ENCODE assay signal across 3 cellular contexts in the genomic region with DNA sequence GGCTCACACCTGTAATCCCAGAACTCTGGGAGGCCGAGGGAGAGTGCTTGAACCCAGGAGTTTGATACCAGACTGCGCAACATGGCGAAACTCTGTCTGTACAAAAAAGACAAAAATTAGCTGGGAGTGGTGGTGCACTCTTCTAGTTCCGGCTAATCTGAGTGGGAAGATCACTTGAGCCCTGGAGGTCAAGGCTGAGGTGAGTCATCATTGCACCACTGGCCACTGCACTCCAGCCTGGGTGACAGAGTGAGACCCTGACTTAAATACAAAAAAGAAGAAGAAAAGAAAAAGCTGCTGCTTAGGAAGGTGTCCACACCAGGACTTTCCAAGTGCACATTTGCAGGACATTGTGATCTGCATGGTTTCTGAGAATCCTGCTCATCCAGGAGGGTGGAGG.
TF ChIP-seq lines count a peak whose summit lies in the region.

No MANE protein-coding gene starts in this region.

TF ChIP-seq in HepG2, 621 proteins besides CTCF, POLR2A, EP300 and RAD21 (continues in another document):
- TF ChIP-seq GLI4 (CRISPR knock-in tag; IDR thresholded peaks at IDR 0.05; ENCODE audit: borderline replicate concordance) (no peak), CHD2 (IDR thresholded peaks at IDR 0.05; ENCODE audit: low read depth, low read length) (no peak), CENPX (CRISPR knock-in tag; IDR thresholded peaks at IDR 0.05) (no peak), JUND (CRISPR knock-in tag; IDR thresholded peaks at IDR 0.05) (0 out of 2 replicates have a peak, but pooled peaks have one; percentile 33), FOSL2 (CRISPR knock-in tag; IDR thresholded peaks at IDR 0.05) (peak; percentile 86), ZNF143 (CRISPR knock-in tag; IDR thresholded peaks at IDR 0.05) (no peak), MIER2 (CRISPR knock-in tag; IDR thresholded peaks at IDR 0.05) (no peak), MAZ (IDR thresholded peaks at IDR 0.05; ENCODE audit: borderline replicate concordance, low read depth, low read length) (no peak), MAZ (CRISPR knock-in tag; IDR thresholded peaks at IDR 0.05; ENCODE audit: low read depth) (no peak)
- TF ChIP-seq, protein P1, sequence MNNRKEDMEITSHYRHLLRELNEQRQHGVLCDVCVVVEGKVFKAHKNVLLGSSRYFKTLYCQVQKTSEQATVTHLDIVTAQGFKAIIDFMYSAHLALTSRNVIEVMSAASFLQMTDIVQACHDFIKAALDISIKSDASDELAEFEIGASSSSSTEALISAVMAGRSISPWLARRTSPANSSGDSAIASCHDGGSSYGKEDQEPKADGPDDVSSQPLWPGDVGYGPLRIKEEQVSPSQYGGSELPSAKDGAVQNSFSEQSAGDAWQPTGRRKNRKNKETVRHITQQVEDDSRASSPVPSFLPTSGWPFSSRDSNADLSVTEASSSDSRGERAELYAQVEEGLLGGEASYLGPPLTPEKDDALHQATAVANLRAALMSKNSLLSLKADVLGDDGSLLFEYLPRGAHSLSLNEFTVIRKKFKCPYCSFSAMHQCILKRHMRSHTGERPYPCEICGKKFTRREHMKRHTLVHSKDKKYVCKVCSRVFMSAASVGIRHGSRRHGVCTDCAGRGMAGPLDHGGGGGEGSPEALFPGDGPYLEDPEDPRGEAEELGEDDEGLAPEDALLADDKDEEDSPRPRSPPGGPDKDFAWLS (CRISPR knock-in tag; IDR thresholded peaks at IDR 0.05; ENCODE audit: borderline replicate concordance) = no peak
- TF ChIP-seq, protein P2, sequence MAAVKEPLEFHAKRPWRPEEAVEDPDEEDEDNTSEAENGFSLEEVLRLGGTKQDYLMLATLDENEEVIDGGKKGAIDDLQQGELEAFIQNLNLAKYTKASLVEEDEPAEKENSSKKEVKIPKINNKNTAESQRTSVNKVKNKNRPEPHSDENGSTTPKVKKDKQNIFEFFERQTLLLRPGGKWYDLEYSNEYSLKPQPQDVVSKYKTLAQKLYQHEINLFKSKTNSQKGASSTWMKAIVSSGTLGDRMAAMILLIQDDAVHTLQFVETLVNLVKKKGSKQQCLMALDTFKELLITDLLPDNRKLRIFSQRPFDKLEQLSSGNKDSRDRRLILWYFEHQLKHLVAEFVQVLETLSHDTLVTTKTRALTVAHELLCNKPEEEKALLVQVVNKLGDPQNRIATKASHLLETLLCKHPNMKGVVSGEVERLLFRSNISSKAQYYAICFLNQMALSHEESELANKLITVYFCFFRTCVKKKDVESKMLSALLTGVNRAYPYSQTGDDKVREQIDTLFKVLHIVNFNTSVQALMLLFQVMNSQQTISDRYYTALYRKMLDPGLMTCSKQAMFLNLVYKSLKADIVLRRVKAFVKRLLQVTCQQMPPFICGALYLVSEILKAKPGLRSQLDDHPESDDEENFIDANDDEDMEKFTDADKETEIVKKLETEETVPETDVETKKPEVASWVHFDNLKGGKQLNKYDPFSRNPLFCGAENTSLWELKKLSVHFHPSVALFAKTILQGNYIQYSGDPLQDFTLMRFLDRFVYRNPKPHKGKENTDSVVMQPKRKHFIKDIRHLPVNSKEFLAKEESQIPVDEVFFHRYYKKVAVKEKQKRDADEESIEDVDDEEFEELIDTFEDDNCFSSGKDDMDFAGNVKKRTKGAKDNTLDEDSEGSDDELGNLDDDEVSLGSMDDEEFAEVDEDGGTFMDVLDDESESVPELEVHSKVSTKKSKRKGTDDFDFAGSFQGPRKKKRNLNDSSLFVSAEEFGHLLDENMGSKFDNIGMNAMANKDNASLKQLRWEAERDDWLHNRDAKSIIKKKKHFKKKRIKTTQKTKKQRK (IDR thresholded peaks at IDR 0.05; ENCODE audit: low read length) = no peak
- TF ChIP-seq, protein P3, sequence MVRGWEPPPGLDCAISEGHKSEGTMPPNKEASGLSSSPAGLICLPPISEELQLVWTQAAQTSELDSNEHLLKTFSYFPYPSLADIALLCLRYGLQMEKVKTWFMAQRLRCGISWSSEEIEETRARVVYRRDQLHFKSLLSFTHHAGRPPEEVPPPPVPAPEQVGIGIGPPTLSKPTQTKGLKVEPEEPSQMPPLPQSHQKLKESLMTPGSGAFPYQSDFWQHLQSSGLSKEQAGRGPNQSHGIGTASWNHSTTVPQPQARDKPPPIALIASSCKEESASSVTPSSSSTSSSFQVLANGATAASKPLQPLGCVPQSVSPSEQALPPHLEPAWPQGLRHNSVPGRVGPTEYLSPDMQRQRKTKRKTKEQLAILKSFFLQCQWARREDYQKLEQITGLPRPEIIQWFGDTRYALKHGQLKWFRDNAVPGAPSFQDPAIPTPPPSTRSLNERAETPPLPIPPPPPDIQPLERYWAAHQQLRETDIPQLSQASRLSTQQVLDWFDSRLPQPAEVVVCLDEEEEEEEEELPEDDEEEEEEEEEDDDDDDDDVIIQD (CRISPR knock-in tag; IDR thresholded peaks at IDR 0.05; ENCODE audit: low read depth) = no peak

TF ChIP-seq in K562, 482 proteins besides CTCF, POLR2A, EP300 and RAD21:
- TF ChIP-seq ZNF212 (CRISPR knock-in tag; IDR thresholded peaks at IDR 0.05) (no peak), RBM39 (optimal IDR thresholded peaks at IDR 0.05; ENCODE audit: low read depth, low read length) (no peak), CSDE1 (IDR thresholded peaks at IDR 0.05) (no peak), JUND (IDR thresholded peaks at IDR 0.05; ENCODE audit: borderline replicate concordance, low read depth, low read length) (peak; percentile 80), JUND (tag; IDR thresholded peaks at IDR 0.05; ENCODE audit: borderline replicate concordance, low read depth, low read length) (peak; percentile 67; the same call in 1 of the 3 replicates), ZKSCAN3 (CRISPR knock-in tag; IDR thresholded peaks at IDR 0.05) (no peak), KDM4B (IDR thresholded peaks at IDR 0.05; ENCODE audit: borderline replicate concordance in 2 of 2, low read depth in 1 of 2) (no peak), FOSL1 (tag; conservative IDR thresholded peaks at IDR 0.05) (peak; percentile 61)
- TF ChIP-seq, protein P4, sequence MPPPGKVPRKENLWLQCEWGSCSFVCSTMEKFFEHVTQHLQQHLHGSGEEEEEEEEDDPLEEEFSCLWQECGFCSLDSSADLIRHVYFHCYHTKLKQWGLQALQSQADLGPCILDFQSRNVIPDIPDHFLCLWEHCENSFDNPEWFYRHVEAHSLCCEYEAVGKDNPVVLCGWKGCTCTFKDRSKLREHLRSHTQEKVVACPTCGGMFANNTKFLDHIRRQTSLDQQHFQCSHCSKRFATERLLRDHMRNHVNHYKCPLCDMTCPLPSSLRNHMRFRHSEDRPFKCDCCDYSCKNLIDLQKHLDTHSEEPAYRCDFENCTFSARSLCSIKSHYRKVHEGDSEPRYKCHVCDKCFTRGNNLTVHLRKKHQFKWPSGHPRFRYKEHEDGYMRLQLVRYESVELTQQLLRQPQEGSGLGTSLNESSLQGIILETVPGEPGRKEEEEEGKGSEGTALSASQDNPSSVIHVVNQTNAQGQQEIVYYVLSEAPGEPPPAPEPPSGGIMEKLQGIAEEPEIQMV (tag; conservative IDR thresholded peaks at IDR 0.05; ENCODE audit: low read depth) = no peak
- TF ChIP-seq, protein P5, sequence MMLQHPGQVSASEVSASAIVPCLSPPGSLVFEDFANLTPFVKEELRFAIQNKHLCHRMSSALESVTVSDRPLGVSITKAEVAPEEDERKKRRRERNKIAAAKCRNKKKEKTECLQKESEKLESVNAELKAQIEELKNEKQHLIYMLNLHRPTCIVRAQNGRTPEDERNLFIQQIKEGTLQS (IDR thresholded peaks at IDR 0.05) = peak; percentile 70
- TF ChIP-seq, protein P5 (CRISPR knock-in tag; conservative IDR thresholded peaks at IDR 0.05) = no peak

TF ChIP-seq in HEK293T, 16 proteins besides CTCF, POLR2A, EP300 and RAD21:
- no peak for TF ChIP-seq ELF4 (IDR thresholded peaks at IDR 0.05)
- TF ChIP-seq FOXK2 (IDR thresholded peaks at IDR 0.05) = no peak
- TF ChIP-seq SUZ12 (IDR thresholded peaks at IDR 0.05) = no peak
- no peak for TF ChIP-seq ZNF384 (IDR thresholded peaks at IDR 0.05)
- no peak for TF ChIP-seq LEF1 (IDR thresholded peaks at IDR 0.05; ENCODE audit: borderline replicate concordance)
- no peak for TF ChIP-seq BHLHE40 (IDR thresholded peaks at IDR 0.05; ENCODE audit: borderline replicate concordance)
- TF ChIP-seq SP1 (IDR thresholded peaks at IDR 0.05) = no peak
- TF ChIP-seq FOXA1 (IDR thresholded peaks at IDR 0.05) = no peak
- TF ChIP-seq HDGF (IDR thresholded peaks at IDR 0.05; ENCODE audit: borderline replicate concordance) = no peak
- TF ChIP-seq TARDBP (IDR thresholded peaks at IDR 0.05) = no peak
- no peak for TF ChIP-seq ARNT (IDR thresholded peaks at IDR 0.05)
- no peak for TF ChIP-seq L3MBTL2 (conservative IDR thresholded peaks at IDR 0.05)
- TF ChIP-seq NFRKB (IDR thresholded peaks at IDR 0.05) = no peak
- TF ChIP-seq CTBP1 (IDR thresholded peaks at IDR 0.05; ENCODE audit: borderline replicate concordance) = no peak
- TF ChIP-seq, protein P6, sequence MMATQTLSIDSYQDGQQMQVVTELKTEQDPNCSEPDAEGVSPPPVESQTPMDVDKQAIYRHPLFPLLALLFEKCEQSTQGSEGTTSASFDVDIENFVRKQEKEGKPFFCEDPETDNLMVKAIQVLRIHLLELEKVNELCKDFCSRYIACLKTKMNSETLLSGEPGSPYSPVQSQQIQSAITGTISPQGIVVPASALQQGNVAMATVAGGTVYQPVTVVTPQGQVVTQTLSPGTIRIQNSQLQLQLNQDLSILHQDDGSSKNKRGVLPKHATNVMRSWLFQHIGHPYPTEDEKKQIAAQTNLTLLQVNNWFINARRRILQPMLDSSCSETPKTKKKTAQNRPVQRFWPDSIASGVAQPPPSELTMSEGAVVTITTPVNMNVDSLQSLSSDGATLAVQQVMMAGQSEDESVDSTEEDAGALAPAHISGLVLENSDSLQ (IDR thresholded peaks at IDR 0.05) = no peak
- no peak for TF ChIP-seq FOXM1 (IDR thresholded peaks at IDR 0.05; ENCODE audit: borderline replicate concordance)
